In genomic region chr2:164260506-164260905, GRCh38 we compare ENCODE assay signal across 22 cellular contexts.
DNase-seq lines count a peak whose midpoint lies in the region; ATAC-seq, FAIRE-seq and TF ChIP-seq lines count a peak whose summit lies in the region.
"Had no signal": no experiment of that assay in that cellular context is flagged by ENCODE, and none has a peak within 500 bp of the region (broad histone marks: within the 10 kb centered on the region; RNA-seq: fewer than 3 reads in every experiment).

No MANE protein-coding gene starts in this region.

- peak; percentile 10 for DNase-seq in AG09309 (ENCODE audit: low read depth)
- peak; percentile 76 for DNase-seq in GM23248
- peak; percentile 48 for DNase-seq in astrocyte (ENCODE audit: low read depth)
- peak; percentile 37 for DNase-seq in fibroblast of the aortic adventitia (ENCODE audit: low read depth)
- no peak for DNase-seq in SKM-1 treated with dmso at 0.1 percent for 144 hours (lab: John Stamatoyannopoulos, UW; ENCODE audit: unreplicated experiment)
- no peak for DNase-seq in H9
- no peak for DNase-seq in NCI-H2227 treated with DMSO at 0.1 percent for 48 hours (lab: John Stamatoyannopoulos, UW)
- DNase-seq: C1 segment of cervical spinal cord; CD8-positive, alpha-beta memory T cell; Karpas-422; MM.1S; NCI-H1092; NCI-H1694; NCI-H526; PC-3; SIG-M5 had no signal

- H3K4me1 ChIP-seq in GM23248 (ENCODE audit: insufficient read depth): no peaks in the 10 kb centered on the region
- H3K4me1 ChIP-seq in astrocyte (ENCODE audit: insufficient read depth, low read length): no peaks in the 10 kb centered on the region
- no peaks in the 10 kb centered on the region for H3K4me1 ChIP-seq in gastroesophageal sphincter
- H3K4me1 ChIP-seq in H9 (ENCODE audit: insufficient read depth, low read length): no peaks in the 10 kb centered on the region
- H3K4me1 ChIP-seq: HAP-1 had no signal

- in situ Hi-C loops in GM23248 (cut with MboI): no loop called here

- H3K27me3 Mint-ChIP-seq in astrocyte (ENCODE audit: low read depth, unreplicated experiment) (no peaks in the 10 kb centered on the region), H9 (ENCODE audit: low read depth) (no peaks in the 10 kb centered on the region)
- H3K27me3 Mint-ChIP-seq: CD8-positive, alpha-beta memory T cell; IgD-negative memory B cell had no signal

- TF ChIP-seq POLR2A in gastroesophageal sphincter (IDR thresholded peaks at IDR 0.05): no peak

- ATAC-seq in gastroesophageal sphincter: no peak
- ATAC-seq: PC-3, SK-N-SH treated with all-trans-retinoic acid at 6 μM for 48 hours had no signal

- H3K4me3 Mint-ChIP-seq in astrocyte (ENCODE audit: unreplicated experiment) (no peak overlapping the region), H9 (no peak overlapping the region)
- H3K4me3 Mint-ChIP-seq: CD8-positive, alpha-beta memory T cell; IgD-negative memory B cell had no signal

- H3K9me2 ChIP-seq in GM23248 (ENCODE audit: insufficient read depth): no peaks in the 10 kb centered on the region

- TF ChIP-seq CTCF in AG09309 (IDR thresholded peaks at IDR 0.05; ENCODE audit: control insufficient read depth, insufficient read depth, low read depth, low read length, missing control alignments) (no peak), astrocyte (IDR thresholded peaks at IDR 0.05; ENCODE audit: insufficient read depth, low read depth, low read length) (no peak), fibroblast of the aortic adventitia (IDR thresholded peaks at IDR 0.05; ENCODE audit: insufficient read depth, low read length) (no peak), gastroesophageal sphincter (IDR thresholded peaks at IDR 0.05) (no peak), H9 (conservative IDR thresholded peaks at IDR 0.05) (no peak)

- no peak overlapping the region for H3K23ac ChIP-seq in H9 (ENCODE audit: insufficient read length, low read depth, low read length)

- no peak for FAIRE-seq in astrocyte (lab: Jason Lieb, UNC)
- FAIRE-seq: A204.1 had no signal

- no peak overlapping the region for H2BK120ac ChIP-seq in H9 (ENCODE audit: low read depth, low read length, poor library complexity, severe bottlenecking)

- H3T11ph ChIP-seq in H9 (ENCODE audit: low read length): no peak overlapping the region

- H3K27ac Mint-ChIP-seq in astrocyte (ENCODE audit: unreplicated experiment): no peak overlapping the region
- no peak overlapping the region for H3K27ac Mint-ChIP-seq in H9
- H3K27ac Mint-ChIP-seq: CD8-positive, alpha-beta memory T cell; IgD-negative memory B cell had no signal

- H3K27ac ChIP-seq in GM23248 (no peak overlapping the region), astrocyte (ENCODE audit: low read depth, low read length) (no peak overlapping the region), gastroesophageal sphincter (no peak overlapping the region), H9 (ENCODE audit: insufficient read length, low read depth, low read length) (no peak overlapping the region)
- H3K27ac ChIP-seq: RWPE1 had no signal

- H3K79me2 ChIP-seq in GM23248 (ENCODE audit: insufficient read depth) (no peaks in the 10 kb centered on the region), astrocyte (ENCODE audit: insufficient read depth, low read length) (no peaks in the 10 kb centered on the region), H9 (ENCODE audit: insufficient read depth, low read length) (no peaks in the 10 kb centered on the region)

- H3K14ac ChIP-seq in H9 (ENCODE audit: insufficient read depth, low read length): no peak overlapping the region

- no peak overlapping the region for H2AK5ac ChIP-seq in H9 (ENCODE audit: insufficient read length, low read length)

- peaks cover under 1% of the 10 kb centered on the region for H3K9me3 Mint-ChIP-seq in astrocyte (ENCODE audit: unreplicated experiment)
- H3K9me3 Mint-ChIP-seq in H9: peaks cover 0 to 3% of the 10 kb centered on the region in 2 experiments; a peak in 1 of 5 replicates

- no peak overlapping the region for H3K4ac ChIP-seq in H9 (ENCODE audit: low read depth, low read length)

- H2BK12ac ChIP-seq in H9 (ENCODE audit: insufficient read length, low read depth, low read length): no peak overlapping the region

- no peak overlapping the region for H2BK15ac ChIP-seq in H9 (ENCODE audit: low read depth, low read length)

- no peak overlapping the region for H4K91ac ChIP-seq in H9 (ENCODE audit: insufficient read length, low read depth, low read length)

- H3K4me2 ChIP-seq in GM23248 (ENCODE audit: unreplicated experiment) (peak overlapping the region; percentile 4), astrocyte (ENCODE audit: low read length) (no peak overlapping the region), H9 (ENCODE audit: insufficient read depth, insufficient read length, low read length) (no peak overlapping the region)

- TF ChIP-seq EP300 in gastroesophageal sphincter (IDR thresholded peaks at IDR 0.05): no peak

- no peak overlapping the region for H2AFZ ChIP-seq in GM23248
- H2AFZ ChIP-seq in astrocyte (ENCODE audit: low read depth, low read length): no peak overlapping the region
- H2AFZ ChIP-seq in H9 (ENCODE audit: low read length): no peak overlapping the region

- H3K56ac ChIP-seq in H9 (ENCODE audit: insufficient read length, low read depth, low read length): no peak overlapping the region

- H4K8ac ChIP-seq in H9 (replicated peaks; ENCODE audit: insufficient read length, low read depth, low read length): no peak overlapping the region

- H2BK20ac ChIP-seq in H9 (ENCODE audit: low read depth, low read length, poor library complexity, severe bottlenecking): no peak overlapping the region

- 58 to 73% methylated on average over 2 of the region's 2 CpGs for WGBS in GM23248 (ENCODE audit: low coverage in 1 of 2, low lambda C conversion rate in 2 of 2, missing lambda C conversion rate in 2 of 2), 2 experiments
- 78 to 100% methylated on average over 1 to 2 of the region's 2 CpGs for WGBS in gastroesophageal sphincter (ENCODE audit: low coverage in 1 of 2), 2 donors
- no CpG with 5 or more reads among the region's 2 CpGs for WGBS in H9 (ENCODE audit: extremely low coverage, insufficient read length, low lambda C conversion rate)

- H3K9me3 ChIP-seq in GM23248 (ENCODE audit: low read depth) (no peaks in the 10 kb centered on the region), astrocyte (ENCODE audit: insufficient read depth, low read depth, low read length) (no peaks in the 10 kb centered on the region), gastroesophageal sphincter (no peaks in the 10 kb centered on the region), H9 (ENCODE audit: control insufficient read depth, low read depth, low read length) (no peaks in the 10 kb centered on the region)
- H3K9me3 ChIP-seq: HAP-1 had no signal

- H3K4me1 Mint-ChIP-seq in astrocyte (ENCODE audit: low read depth, unreplicated experiment) (no peaks in the 10 kb centered on the region), H9 (no peaks in the 10 kb centered on the region)
- H3K4me1 Mint-ChIP-seq: CD8-positive, alpha-beta memory T cell; IgD-negative memory B cell had no signal

- H3K27me3 ChIP-seq in GM23248 (replicated peaks; ENCODE audit: insufficient read depth) (peaks cover 6% of the 10 kb centered on the region; the same call in 1 of the 2 replicates), astrocyte (ENCODE audit: insufficient read depth, low read length) (no peaks in the 10 kb centered on the region), gastroesophageal sphincter (no peaks in the 10 kb centered on the region), H9 (ENCODE audit: insufficient read depth, low read length) (no peaks in the 10 kb centered on the region)

- no peaks in the 10 kb centered on the region for H3K23me2 ChIP-seq in H9 (ENCODE audit: insufficient read length, low read depth, low read length, poor library complexity, severe bottlenecking)

- no peaks in the 10 kb centered on the region for H3K36me3 Mint-ChIP-seq in astrocyte (ENCODE audit: low read depth, unreplicated experiment)
- no peaks in the 10 kb centered on the region for H3K36me3 Mint-ChIP-seq in H9 (ENCODE audit: insufficient read depth in 1 of 3, low read depth in 3 of 3)
- H3K36me3 Mint-ChIP-seq: CD8-positive, alpha-beta memory T cell; IgD-negative memory B cell had no signal

- no peak overlapping the region for H4K5ac ChIP-seq in H9 (ENCODE audit: insufficient read length, low read depth, low read length)

- H3F3A ChIP-seq in GM23248 (ENCODE audit: insufficient read depth): 0 out of 2 replicates have a peak, but pooled peaks cover 4% of the 10 kb centered on the region

- H3K36me3 ChIP-seq in GM23248 (ENCODE audit: low read depth): no peaks in the 10 kb centered on the region
- H3K36me3 ChIP-seq in astrocyte (ENCODE audit: insufficient read depth, low read length): no peaks in the 10 kb centered on the region
- H3K36me3 ChIP-seq in gastroesophageal sphincter: no peaks in the 10 kb centered on the region
- H3K36me3 ChIP-seq: HAP-1 had no signal

- no peak overlapping the region for H3K18ac ChIP-seq in H9 (ENCODE audit: insufficient read length, low read depth, low read length)

- H3K79me1 ChIP-seq in H9 (ENCODE audit: insufficient read depth, low read depth, low read length, poor library complexity, severe bottlenecking): no peaks in the 10 kb centered on the region

- H3K4me3 ChIP-seq in AG09309 (ENCODE audit: control insufficient read depth, low read depth, low read length): no peak overlapping the region
- no peak overlapping the region for H3K4me3 ChIP-seq in GM23248
- no peak overlapping the region for H3K4me3 ChIP-seq in astrocyte (ENCODE audit: insufficient read depth, low read depth, low read length)
- H3K4me3 ChIP-seq in fibroblast of the aortic adventitia (ENCODE audit: low read depth, low read length): no peak overlapping the region
- H3K4me3 ChIP-seq in gastroesophageal sphincter: no peak overlapping the region
- H3K4me3 ChIP-seq: HAP-1 had no signal

- no peak overlapping the region for H2BK5ac ChIP-seq in H9 (ENCODE audit: insufficient read length, low read length)

- H4K20me1 ChIP-seq in GM23248 (ENCODE audit: insufficient read depth) (no peaks in the 10 kb centered on the region), astrocyte (ENCODE audit: insufficient read depth, low read length) (no peaks in the 10 kb centered on the region), H9 (ENCODE audit: control insufficient read depth, insufficient read depth, insufficient read length) (no peaks in the 10 kb centered on the region)

- H3K9ac ChIP-seq in GM23248 (no peak overlapping the region), astrocyte (ENCODE audit: low read length) (no peak overlapping the region), H9 (ENCODE audit: extremely low read depth, insufficient read length, low read length) (no peak overlapping the region)

Comparison
In these comparisons a context has a peak if more than half of its experiments do, and no peak if none do; other contexts are left out.
1. DNase-seq: peak in AG09309 (single experiment), GM23248 (single experiment), astrocyte (single experiment) and fibroblast of the aortic adventitia (single experiment); none in SKM-1 treated with dmso at 0.1 percent for 144 hours (single experiment), H9 (single experiment) and NCI-H2227 treated with DMSO at 0.1 percent for 48 hours (single experiment).